Comparison of ENCODE assay signal across 9 cellular contexts in the genomic region with DNA sequence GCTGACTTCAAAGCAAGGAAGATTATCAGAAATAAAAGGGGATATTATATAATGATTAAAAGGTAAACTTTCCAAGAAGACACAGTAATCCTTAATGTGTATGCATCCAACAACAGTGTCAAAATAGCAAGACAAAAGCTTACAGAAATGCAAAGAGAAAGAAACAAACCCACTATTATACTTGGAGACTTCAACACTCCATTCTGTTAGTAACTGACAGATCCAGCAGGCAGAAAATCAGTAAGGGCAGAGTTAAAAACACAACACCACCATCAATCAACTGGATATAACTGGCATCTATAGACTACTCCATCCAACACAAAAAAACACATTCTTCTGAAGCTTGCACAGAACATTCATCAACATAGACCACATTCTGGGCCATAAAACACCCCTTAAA.
"Had no signal": no experiment of that assay in that cellular context is flagged by ENCODE, and none has a peak within 500 bp of the region (broad histone marks: within the 10 kb centered on the region; RNA-seq: fewer than 3 reads in every experiment).

No MANE protein-coding gene starts in this region.

- H3K4me3 Mint-ChIP-seq: H9, HFFc6, IgD-negative memory B cell had no signal

- H3K4me3 ChIP-seq: GM23248 had no signal

- H3K27ac ChIP-seq: GM23248, HL-60 had no signal

- H3K27ac Mint-ChIP-seq: H9, HFFc6, IgD-negative memory B cell had no signal

- H3K27me3 Mint-ChIP-seq: IgD-negative memory B cell had no signal

- FAIRE-seq: H54, HepG2 had no signal

- H3K4me1 Mint-ChIP-seq: H9 had no signal

- DNase-seq: GM23248, GOT3, H9, HFFc6, KBM-7 had no signal

- H3K9me3 Mint-ChIP-seq: HFFc6 had no signal

- H3K9ac ChIP-seq: GM23248 had no signal
